11 cellular contexts compared by ENCODE assay signal in genomic region chr19:7853760-7854107, GRCh38. TPM values are rescaled to one million over a fixed set of nuclear protein-coding genes. Genes with fewer than 3 reads are reported as not detected.
A peak's percentile ranks its signal among the peaks of the same experiment; 100 is the strongest.
DNase-seq lines count a peak whose midpoint lies in the region; ATAC-seq, FAIRE-seq and TF ChIP-seq lines count a peak whose summit lies in the region.
"Had no signal": no experiment of that assay in that cellular context is flagged by ENCODE, and none has a peak within 500 bp of the region (broad histone marks: within the 10 kb centered on the region; RNA-seq: fewer than 3 reads in every experiment).

No MANE protein-coding gene starts in this region.

- H3K79me2 ChIP-seq in PC-9 (ENCODE audit: low read depth) (no peaks in the 10 kb centered on the region), HepG2 (ENCODE audit: insufficient read depth, low read length) (no peaks in the 10 kb centered on the region)

- CTCF ChIA-PET in Caco-2 (lab: Charles Lee), result interaction anchor here (0.6 to 3.1 kb wide), 6 partner anchors 8 to 67 kb away, joined by 3 to 33 read pairs (median 5); partner anchors contain the start of genes LRRC8E and SNAPC2
- CTCF ChIA-PET in PC-9 (lab: Charles Lee), result interaction anchor here (0.6 to 0.7 kb wide), 2 partner anchors 50 to 151 kb away, joined by 3 read pairs; partner anchors contain the start of gene MAP2K7
- CTCF ChIA-PET in HepG2 (lab: Yijun Ruan, JAX; ENCODE audit: low intra/inter-chr PET ratio, low total read pairs), result interaction anchor here (1.2 to 2.3 kb wide), 5 partner anchors 16 to 71 kb away, joined by 4 to 28 read pairs (median 5); partner anchors contain the start of genes CTXN1, MAP2K7 and SNAPC2

- no peaks in the 10 kb centered on the region for H3K27me3 ChIP-seq in Caco-2 (replicated peaks; ENCODE audit: control insufficient read depth, insufficient read depth, low read length)
- H3K27me3 ChIP-seq in PC-9 (ENCODE audit: insufficient read depth, low read depth), result no peaks in the 10 kb centered on the region
- H3K27me3 ChIP-seq in HepG2 (ENCODE audit: control insufficient read depth in 1 of 2, insufficient read depth in 2 of 2, low read length in 2 of 2), result peaks cover 0 to 5% of the 10 kb centered on the region in 2 experiments; a peak in 2 of 5 replicates
- H3K27me3 ChIP-seq: vagina had no signal

- DNase-seq in Caco-2, result peak in 1 of 2 experiments; percentile 44
- no peak for DNase-seq in PC-9
- no peak for DNase-seq in HepG2 (ENCODE audit: low spot score)
- DNase-seq in cerebellum (ENCODE audit: low spot score), result no peak
- no peak for DNase-seq in activated CD4-positive, alpha-beta T cell treated with anti-CD3 and anti-CD28 coated beads for 48 hours
- DNase-seq: NCI-H2171 had no signal

- POLR2A ChIA-PET in Caco-2 (lab: Charles Lee) (no interaction called here), PC-9 (lab: Charles Lee; ENCODE audit: unreplicated experiment) (no interaction called here), HepG2 (lab: Yijun Ruan, JAX) (interaction anchor here (0.5 to 2.8 kb wide), 8 partner anchors 9 to 90 kb away, joined by 3 to 21 read pairs (median 6); partner anchors contain the start of genes LRRC8E, MAP2K7, SNAPC2 and TIMM44)

- intact Hi-C loops in Caco-2 (cut with micrococcal nuclease; ENCODE audit: unreplicated experiment), result loop anchor here (1.0 to 5.0 kb wide), 3 partner anchors 34 to 72 kb away; partner anchors contain the start of genes LRRC8E and MAP2K7
- intact Hi-C loops in PC-9 (cut with micrococcal nuclease; ENCODE audit: unreplicated experiment), result loop anchor here (1.0 to 10.0 kb wide), 7 partner anchors 49 to 501 kb away; partner anchors contain the start of genes MAP2K7, SNAPC2 and TRAPPC5
- intact Hi-C loops in HepG2 (cut with micrococcal nuclease; ENCODE audit: unreplicated experiment), result loop anchor here (2.0 kb wide), 2 partner anchors 49 to 71 kb away; partner anchors contain the start of gene MAP2K7

- peak overlapping the region; percentile 67 for H3K4me3 Mint-ChIP-seq in Caco-2 (ENCODE audit: unreplicated experiment)
- H3K4me3 Mint-ChIP-seq: activated naive CD8-positive, alpha-beta T cell; natural killer cell treated with Interleukin-12 subunit alpha and Interleukin-12 subunit beta and Interleukin-15 and Interleukin-18, amount 100 ng/mL, for 72 hours had no signal

- H3F3A ChIP-seq in PC-9 (ENCODE audit: insufficient read depth, low read depth), result peaks cover 31% of the 10 kb centered on the region; the same call in 1 of the 2 replicates

- no peaks in the 10 kb centered on the region for H3K9me2 ChIP-seq in PC-9 (ENCODE audit: insufficient read depth)

- TF ChIP-seq CTCF in Caco-2 (IDR thresholded peaks at IDR 0.05; ENCODE audit: insufficient read depth in 1 of 2, low read depth in 1 of 2, low read length in 1 of 2, severe bottlenecking in 1 of 2, unreplicated experiment in 1 of 2), result no peak
- no peak for TF ChIP-seq CTCF in PC-9 (conservative IDR thresholded peaks at IDR 0.05)
- no peak for TF ChIP-seq CTCF in HepG2 (CRISPR knock-in tag; IDR thresholded peaks at IDR 0.05)

- TF ChIP-seq EP300 in HepG2 (IDR thresholded peaks at IDR 0.05; ENCODE audit: low read depth in 2 of 2, low read length in 2 of 2) (no peak), HepG2 (CRISPR knock-in tag; IDR thresholded peaks at IDR 0.05; ENCODE audit: borderline replicate concordance) (no peak)

- no peaks in the 10 kb centered on the region for H3K9me3 Mint-ChIP-seq in Caco-2 (ENCODE audit: unreplicated experiment)
- H3K9me3 Mint-ChIP-seq: natural killer cell treated with Interleukin-12 subunit alpha and Interleukin-12 subunit beta and Interleukin-15 and Interleukin-18, amount 100 ng/mL, for 72 hours had no signal

- no peak overlapping the region for H2AFZ ChIP-seq in PC-9
- no peak overlapping the region for H2AFZ ChIP-seq in HepG2 (ENCODE audit: low read length)

- BruUV-seq in Caco-2 (replicated peaks; lab: Mats Ljungman, UMichigan), result no TSS peak
- no TSS peak for BruUV-seq in PC-9 (replicated peaks; lab: Mats Ljungman, UMichigan)
- no TSS peak for BruUV-seq in HepG2 (replicated peaks; lab: Mats Ljungman, UMichigan)

- H3K4me2 ChIP-seq in PC-9, result peak overlapping the region; percentile 64
- peak overlapping the region; percentile 59 for H3K4me2 ChIP-seq in HepG2 (ENCODE audit: low read depth, low read length)

- H3K4me1 ChIP-seq in Caco-2, result peaks cover 11% of the 10 kb centered on the region
- H3K4me1 ChIP-seq in PC-9 (replicated peaks; ENCODE audit: insufficient read depth), result peaks cover 14% of the 10 kb centered on the region
- H3K4me1 ChIP-seq in HepG2 (ENCODE audit: insufficient read depth, low read length), result peaks cover 24% of the 10 kb centered on the region

- H3K9me3 ChIP-seq in Caco-2, result no peaks in the 10 kb centered on the region
- H3K9me3 ChIP-seq in PC-9 (ENCODE audit: insufficient read depth, low read depth), result no peaks in the 10 kb centered on the region
- H3K9me3 ChIP-seq in HepG2 (ENCODE audit: low read length), result no peaks in the 10 kb centered on the region
- H3K9me3 ChIP-seq: vagina had no signal

- H3K4me3 ChIP-seq in Caco-2 (ENCODE audit: low read depth, low read length) (0 out of 2 replicates have a peak overlapping the region, but pooled peaks have one; percentile 14), PC-9 (no peak overlapping the region), HepG2 (replicated peaks in 1 of 3; ENCODE audit: insufficient read depth in 1 of 3, low read depth in 2 of 3, low read length in 3 of 3) (peak overlapping the region in 1 of 3 experiments; percentile 55; a peak in 2 of 6 replicates)
- H3K4me3 ChIP-seq: vagina had no signal

- ATAC-seq in HepG2 (peak; percentile 42), HG02588 (IDR thresholded peaks at IDR 0.05; ENCODE audit: unreplicated experiment) (no peak)

- peaks cover 10% of the 10 kb centered on the region for H3K4me1 Mint-ChIP-seq in Caco-2 (ENCODE audit: low read depth, unreplicated experiment)

- in situ Hi-C loops in HepG2 (cut with HindIII; ENCODE audit: extremely low pct_ligation_motif_present, low pct_unique_long_range_greater_than_20kb), result loop anchor here (5.0 kb wide), 1 partner anchor 69 kb away; the partner anchor contains the start of gene SNAPC2

- no peak for TF ChIP-seq RAD21 in HepG2 (CRISPR knock-in tag; IDR thresholded peaks at IDR 0.05)

- no peak overlapping the region for H3K9ac ChIP-seq in HepG2 (ENCODE audit: insufficient read depth, low read depth, low read length)

- no peak for FAIRE-seq in HepG2 (lab: Jason Lieb, UNC)

- no peaks in the 10 kb centered on the region for H3K27me3 Mint-ChIP-seq in Caco-2 (ENCODE audit: insufficient read depth, unreplicated experiment)
- H3K27me3 Mint-ChIP-seq: activated naive CD8-positive, alpha-beta T cell; natural killer cell treated with Interleukin-12 subunit alpha and Interleukin-12 subunit beta and Interleukin-15 and Interleukin-18, amount 100 ng/mL, for 72 hours had no signal

- H4K20me1 ChIP-seq in PC-9 (ENCODE audit: insufficient read depth), result no peaks in the 10 kb centered on the region
- no peaks in the 10 kb centered on the region for H4K20me1 ChIP-seq in HepG2 (ENCODE audit: insufficient read depth, low read length)

- WGBS in HepG2 (ENCODE audit: low lambda C conversion rate), result 17% methylated on average over 8 of the region's 11 CpGs

- TF ChIP-seq POLR2A in HepG2 (IDR thresholded peaks at IDR 0.05; ENCODE audit: insufficient read depth in 1 of 2, low read depth in 2 of 2, low read length in 2 of 2), result no peak

- peaks cover 10% of the 10 kb centered on the region for H3K36me3 Mint-ChIP-seq in Caco-2 (ENCODE audit: insufficient read depth, unreplicated experiment)
- H3K36me3 Mint-ChIP-seq: activated naive CD8-positive, alpha-beta T cell; natural killer cell treated with Interleukin-12 subunit alpha and Interleukin-12 subunit beta and Interleukin-15 and Interleukin-18, amount 100 ng/mL, for 72 hours had no signal

- H3K27ac ChIP-seq in PC-9, result no peak overlapping the region
- peak overlapping the region; percentile 58 for H3K27ac ChIP-seq in HepG2 (ENCODE audit: extremely low read length, insufficient read depth, low read length)
- H3K27ac ChIP-seq: vagina had no signal

- H3K27ac Mint-ChIP-seq in Caco-2 (ENCODE audit: unreplicated experiment), result peak overlapping the region; percentile 86
- H3K27ac Mint-ChIP-seq: activated naive CD8-positive, alpha-beta T cell; natural killer cell treated with Interleukin-12 subunit alpha and Interleukin-12 subunit beta and Interleukin-15 and Interleukin-18, amount 100 ng/mL, for 72 hours had no signal

- H3K36me3 ChIP-seq in Caco-2 (ENCODE audit: control insufficient read depth, insufficient read depth, low read length), result no peaks in the 10 kb centered on the region
- no peaks in the 10 kb centered on the region for H3K36me3 ChIP-seq in PC-9 (ENCODE audit: low read depth)
- no peaks in the 10 kb centered on the region for H3K36me3 ChIP-seq in HepG2 (replicated peaks in 1 of 2; ENCODE audit: control insufficient read depth in 1 of 2, insufficient read depth in 2 of 2, low read length in 2 of 2)
- H3K36me3 ChIP-seq: vagina had no signal

RNA-seq across cellular contexts. Expression of gene PRR36, which starts 20.5 kb away (rescaled TPM):
- 3.7 and 4.4 TPM in 2 replicates for total RNA-seq in Caco-2 (2022)
- total RNA-seq in PC-9 (2021), result 12.9 and 20.3 TPM in 2 replicates
- 0.07 TPM in 2 replicates for total RNA-seq in HepG2 (2016; rRNA removed; fragmentation: Illumina TruSeq; extraction: Trizol)
- 0.30 TPM in 1 of 2 replicates, not detected in the other for total RNA-seq in HepG2 (2016; cell fraction: cytosol; rRNA removed; fragmentation: Illumina TruSeq; extraction: Trizol; ENCODE audit: low read depth)
- 0.09 and 0.30 TPM in 2 replicates for total RNA-seq in HepG2 (2016; cell fraction: insoluble cytoplasmic fraction; rRNA removed; fragmentation: Illumina TruSeq; extraction: Trizol)
- 0.15 and 0.17 TPM in 2 replicates for total RNA-seq in HepG2 (2016; cell fraction: membrane; rRNA removed; fragmentation: Illumina TruSeq; extraction: Trizol)
- 0.09 and 0.22 TPM in 2 replicates for total RNA-seq in HepG2 (2016; cell fraction: nucleus; rRNA removed; fragmentation: Illumina TruSeq; extraction: Trizol)
- polyA plus RNA-seq in HepG2 (2011; rRNA removed), result 0.17 TPM in 2 replicates
- polyA plus RNA-seq in HepG2 (2011; cell fraction: cytosol; rRNA removed), result 0.05 and 0.13 TPM in 2 replicates
- polyA plus RNA-seq in HepG2 (2011; cell fraction: nucleus; rRNA removed), result 0.73 and 1.3 TPM in 2 replicates
- polyA plus RNA-seq in HepG2 (2012), result 1.5 and 1.8 TPM in 2 replicates
- 0.23 and 0.25 TPM in 2 replicates for polyA plus RNA-seq in HepG2 (2016; cell fraction: cytosol; fragmentation: Illumina TruSeq; extraction: Trizol; ENCODE audit: low read depth)
- 0.54 and 0.83 TPM in 2 replicates for polyA plus RNA-seq in HepG2 (2016; cell fraction: insoluble cytoplasmic fraction; fragmentation: Illumina TruSeq; extraction: Trizol; ENCODE audit: low read depth)
- polyA plus RNA-seq in HepG2 (2016; cell fraction: membrane; fragmentation: Illumina TruSeq; extraction: Trizol; ENCODE audit: low read depth), result 0.34 and 0.41 TPM in 2 replicates
- polyA plus RNA-seq in HepG2 (2016; cell fraction: nucleus; fragmentation: Illumina TruSeq; extraction: Trizol; ENCODE audit: insufficient read depth, low read depth), result 1.3 and 1.5 TPM in 2 replicates
- 0.34 TPM in 1 of 2 replicates, not detected in the other for polyA minus RNA-seq in HepG2 (2011; rRNA and poly(A)+ RNA removed; ENCODE audit: low replicate concordance)
- polyA minus RNA-seq in HepG2 (2011; cell fraction: cytosol; rRNA and poly(A)+ RNA removed), result 0.97 and 1.1 TPM in 2 replicates
- 0.25 and 0.26 TPM in 2 replicates for polyA minus RNA-seq in HepG2 (2011; cell fraction: nucleus; rRNA and poly(A)+ RNA removed)
- total RNA-seq in cerebellum, result 2.4 TPM
- total RNA-seq: natural killer cell treated with Interleukin-12 subunit alpha and Interleukin-12 subunit beta and Interleukin-15 and Interleukin-18, amount 100 ng/mL, for 72 hours; SK-MEL-5; vagina had no signal

RNA-seq across cellular contexts. Expression of gene EVI5L, which starts 23.7 kb away (rescaled TPM):
- total RNA-seq in Caco-2 (2022), result 6.5 and 9.8 TPM in 2 replicates
- 13.1 and 19.2 TPM in 2 replicates for total RNA-seq in PC-9 (2021)
- total RNA-seq in HepG2 (2016; rRNA removed; fragmentation: Illumina TruSeq; extraction: Trizol), result 1.3 and 1.7 TPM in 2 replicates
- 0.61 and 0.62 TPM in 2 replicates for total RNA-seq in HepG2 (2016; cell fraction: cytosol; rRNA removed; fragmentation: Illumina TruSeq; extraction: Trizol; ENCODE audit: low read depth)
- 1.1 and 1.6 TPM in 2 replicates for total RNA-seq in HepG2 (2016; cell fraction: insoluble cytoplasmic fraction; rRNA removed; fragmentation: Illumina TruSeq; extraction: Trizol)
- 1.6 and 1.7 TPM in 2 replicates for total RNA-seq in HepG2 (2016; cell fraction: membrane; rRNA removed; fragmentation: Illumina TruSeq; extraction: Trizol)
- total RNA-seq in HepG2 (2016; cell fraction: nucleus; rRNA removed; fragmentation: Illumina TruSeq; extraction: Trizol), result 1.2 and 1.7 TPM in 2 replicates
- 2.4 and 3.1 TPM in 2 replicates for polyA plus RNA-seq in HepG2 (2011; rRNA removed)
- 2.1 and 2.9 TPM in 2 replicates for polyA plus RNA-seq in HepG2 (2011; cell fraction: cytosol; rRNA removed)
- 8.0 and 8.2 TPM in 2 replicates for polyA plus RNA-seq in HepG2 (2011; cell fraction: nucleus; rRNA removed)
- 3.2 TPM in 2 replicates for polyA plus RNA-seq in HepG2 (2012)
- 0.58 and 0.84 TPM in 2 replicates for polyA plus RNA-seq in HepG2 (2016; cell fraction: cytosol; fragmentation: Illumina TruSeq; extraction: Trizol; ENCODE audit: low read depth)
- 1.7 and 2.0 TPM in 2 replicates for polyA plus RNA-seq in HepG2 (2016; cell fraction: insoluble cytoplasmic fraction; fragmentation: Illumina TruSeq; extraction: Trizol; ENCODE audit: low read depth)
- polyA plus RNA-seq in HepG2 (2016; cell fraction: membrane; fragmentation: Illumina TruSeq; extraction: Trizol; ENCODE audit: low read depth), result 1.4 and 1.6 TPM in 2 replicates
- 3.6 and 4.8 TPM in 2 replicates for polyA plus RNA-seq in HepG2 (2016; cell fraction: nucleus; fragmentation: Illumina TruSeq; extraction: Trizol; ENCODE audit: insufficient read depth, low read depth)
- 6.3 and 14.8 TPM in 2 replicates for polyA minus RNA-seq in HepG2 (2011; rRNA and poly(A)+ RNA removed; ENCODE audit: low replicate concordance)
- 1.1 and 1.3 TPM in 2 replicates for polyA minus RNA-seq in HepG2 (2011; cell fraction: cytosol; rRNA and poly(A)+ RNA removed)
- polyA minus RNA-seq in HepG2 (2011; cell fraction: nucleus; rRNA and poly(A)+ RNA removed), result 1.9 and 2.9 TPM in 2 replicates
- 24.7 TPM for total RNA-seq in cerebellum

RNA-seq across cellular contexts. Expression of gene LRRC8E, which starts 34.6 kb away (rescaled TPM):
- 6.5 and 6.7 TPM in 2 replicates for total RNA-seq in Caco-2 (2022)
- 24.1 and 24.4 TPM in 2 replicates for total RNA-seq in PC-9 (2021)
- 4.0 and 8.0 TPM in 2 replicates for total RNA-seq in HepG2 (2016; rRNA removed; fragmentation: Illumina TruSeq; extraction: Trizol)
- total RNA-seq in HepG2 (2016; cell fraction: cytosol; rRNA removed; fragmentation: Illumina TruSeq; extraction: Trizol; ENCODE audit: low read depth), result 0.97 and 1.0 TPM in 2 replicates
- 4.0 and 9.1 TPM in 2 replicates for total RNA-seq in HepG2 (2016; cell fraction: insoluble cytoplasmic fraction; rRNA removed; fragmentation: Illumina TruSeq; extraction: Trizol)
- total RNA-seq in HepG2 (2016; cell fraction: membrane; rRNA removed; fragmentation: Illumina TruSeq; extraction: Trizol), result 2.2 and 3.4 TPM in 2 replicates
- 7.5 and 8.2 TPM in 2 replicates for total RNA-seq in HepG2 (2016; cell fraction: nucleus; rRNA removed; fragmentation: Illumina TruSeq; extraction: Trizol)
- 10.3 and 14.6 TPM in 2 replicates for polyA plus RNA-seq in HepG2 (2011; rRNA removed)
- 6.6 and 7.8 TPM in 2 replicates for polyA plus RNA-seq in HepG2 (2011; cell fraction: cytosol; rRNA removed)
- polyA plus RNA-seq in HepG2 (2011; cell fraction: nucleus; rRNA removed), result 7.6 and 8.4 TPM in 2 replicates
- polyA plus RNA-seq in HepG2 (2012), result 10.1 and 12.0 TPM in 2 replicates
- polyA plus RNA-seq in HepG2 (2016; cell fraction: cytosol; fragmentation: Illumina TruSeq; extraction: Trizol; ENCODE audit: low read depth), result 0.41 and 0.42 TPM in 2 replicates
- polyA plus RNA-seq in HepG2 (2016; cell fraction: insoluble cytoplasmic fraction; fragmentation: Illumina TruSeq; extraction: Trizol; ENCODE audit: low read depth), result 2.8 and 3.6 TPM in 2 replicates
- 0.65 and 1.00 TPM in 2 replicates for polyA plus RNA-seq in HepG2 (2016; cell fraction: membrane; fragmentation: Illumina TruSeq; extraction: Trizol; ENCODE audit: low read depth)
- 8.0 and 10.3 TPM in 2 replicates for polyA plus RNA-seq in HepG2 (2016; cell fraction: nucleus; fragmentation: Illumina TruSeq; extraction: Trizol; ENCODE audit: insufficient read depth, low read depth)
- polyA minus RNA-seq in HepG2 (2011; rRNA and poly(A)+ RNA removed; ENCODE audit: low replicate concordance), result 13.5 and 26.2 TPM in 2 replicates
- polyA minus RNA-seq in HepG2 (2011; cell fraction: cytosol; rRNA and poly(A)+ RNA removed), result 10.5 and 13.4 TPM in 2 replicates
- polyA minus RNA-seq in HepG2 (2011; cell fraction: nucleus; rRNA and poly(A)+ RNA removed), result 5.5 and 7.0 TPM in 2 replicates
- total RNA-seq in cerebellum, result not detected
- total RNA-seq: natural killer cell treated with Interleukin-12 subunit alpha and Interleukin-12 subunit beta and Interleukin-15 and Interleukin-18, amount 100 ng/mL, for 72 hours had no signal

RNA-seq across cellular contexts. Expression of gene MAP2K7, which starts 49.9 kb away (rescaled TPM):
- 37.4 and 42.6 TPM in 2 replicates for total RNA-seq in Caco-2 (2022)
- 52.4 and 54.0 TPM in 2 replicates for total RNA-seq in PC-9 (2021)
- 8.7 and 10.8 TPM in 2 replicates for total RNA-seq in HepG2 (2016; rRNA removed; fragmentation: Illumina TruSeq; extraction: Trizol)
- 3.9 and 4.1 TPM in 2 replicates for total RNA-seq in HepG2 (2016; cell fraction: cytosol; rRNA removed; fragmentation: Illumina TruSeq; extraction: Trizol; ENCODE audit: low read depth)
- 7.6 and 11.7 TPM in 2 replicates for total RNA-seq in HepG2 (2016; cell fraction: insoluble cytoplasmic fraction; rRNA removed; fragmentation: Illumina TruSeq; extraction: Trizol)
- total RNA-seq in HepG2 (2016; cell fraction: membrane; rRNA removed; fragmentation: Illumina TruSeq; extraction: Trizol), result 11.5 and 13.1 TPM in 2 replicates
- total RNA-seq in HepG2 (2016; cell fraction: nucleus; rRNA removed; fragmentation: Illumina TruSeq; extraction: Trizol), result 8.3 and 8.5 TPM in 2 replicates
- polyA plus RNA-seq in HepG2 (2011; rRNA removed), result 9.0 and 14.8 TPM in 2 replicates
- polyA plus RNA-seq in HepG2 (2011; cell fraction: cytosol; rRNA removed), result 8.8 and 11.2 TPM in 2 replicates
- 42.0 and 50.6 TPM in 2 replicates for polyA plus RNA-seq in HepG2 (2011; cell fraction: nucleus; rRNA removed)
- polyA plus RNA-seq in HepG2 (2012), result 17.3 and 19.9 TPM in 2 replicates
- 3.9 and 4.4 TPM in 2 replicates for polyA plus RNA-seq in HepG2 (2016; cell fraction: cytosol; fragmentation: Illumina TruSeq; extraction: Trizol; ENCODE audit: low read depth)
- 10.5 and 15.1 TPM in 2 replicates for polyA plus RNA-seq in HepG2 (2016; cell fraction: insoluble cytoplasmic fraction; fragmentation: Illumina TruSeq; extraction: Trizol; ENCODE audit: low read depth)
- polyA plus RNA-seq in HepG2 (2016; cell fraction: membrane; fragmentation: Illumina TruSeq; extraction: Trizol; ENCODE audit: low read depth), result 8.5 and 10.6 TPM in 2 replicates
- 25.7 and 31.5 TPM in 2 replicates for polyA plus RNA-seq in HepG2 (2016; cell fraction: nucleus; fragmentation: Illumina TruSeq; extraction: Trizol; ENCODE audit: insufficient read depth, low read depth)
- 17.6 and 23.5 TPM in 2 replicates for polyA minus RNA-seq in HepG2 (2011; rRNA and poly(A)+ RNA removed; ENCODE audit: low replicate concordance)
- 10.0 and 13.0 TPM in 2 replicates for polyA minus RNA-seq in HepG2 (2011; cell fraction: cytosol; rRNA and poly(A)+ RNA removed)
- polyA minus RNA-seq in HepG2 (2011; cell fraction: nucleus; rRNA and poly(A)+ RNA removed), result 11.2 and 11.7 TPM in 2 replicates
- total RNA-seq in cerebellum, result 8.5 TPM
